Comparison of ENCODE assay signal across 1 cellular context in the genomic region with DNA sequence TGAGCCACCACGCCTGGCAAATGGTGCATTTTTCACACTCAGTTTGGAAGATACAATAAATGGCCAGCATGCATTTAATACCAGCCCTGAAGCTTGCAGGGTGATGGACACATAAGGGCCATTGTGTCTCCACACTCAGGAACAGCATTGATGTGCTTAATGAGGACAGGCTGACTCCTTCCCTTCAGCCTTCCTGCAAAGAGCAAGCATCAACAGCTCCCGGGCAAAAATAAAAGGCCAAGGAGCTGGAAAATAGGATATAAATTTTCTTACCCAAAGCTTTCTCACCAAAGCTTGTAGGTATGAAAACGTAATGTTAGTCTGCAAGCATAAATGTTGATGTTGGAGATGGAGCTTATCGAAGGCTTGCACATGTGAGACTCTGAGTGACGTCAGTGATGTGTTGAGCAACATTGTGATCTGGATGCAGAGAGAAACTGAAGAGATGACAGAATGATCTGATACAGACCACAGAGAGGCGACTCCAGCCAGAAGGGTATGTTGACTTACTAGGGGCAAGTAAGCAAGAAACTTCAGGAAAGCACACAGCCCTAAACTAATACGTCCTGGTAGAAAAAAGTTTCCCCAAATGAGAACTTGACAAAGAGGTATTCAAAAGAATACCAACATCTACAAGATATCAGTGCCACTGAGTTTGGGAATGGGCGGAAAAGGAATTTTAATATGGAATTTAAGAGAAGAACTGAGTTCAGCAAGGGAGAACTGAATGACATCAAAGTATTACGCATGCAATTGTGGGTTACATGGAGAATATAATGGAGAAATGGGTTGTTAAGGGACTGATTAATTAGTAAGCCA.
TF ChIP-seq lines count a peak whose summit lies in the region.

No MANE protein-coding gene starts in this region.

TF ChIP-seq in K562, 482 proteins besides CTCF, POLR2A, EP300 and RAD21 (continued from another document and continues in another):
- TF ChIP-seq ZNF318 (IDR thresholded peaks at IDR 0.05; ENCODE audit: borderline replicate concordance in 1 of 2, low read depth in 1 of 2) (peak in 1 of 2 experiments; percentile 90; a peak in 2 of 4 replicates), PHF8 (IDR thresholded peaks at IDR 0.05; ENCODE audit: borderline replicate concordance, low read length) (no peak), L3MBTL2 (IDR thresholded peaks at IDR 0.05) (peak; percentile 82), CHAMP1 (IDR thresholded peaks at IDR 0.05) (peak; percentile 84), CBX5 (IDR thresholded peaks at IDR 0.05; ENCODE audit: borderline replicate concordance, low read depth) (peak; percentile 59; the same call in 1 of the 2 replicates), ADNP (tag; IDR thresholded peaks at IDR 0.05) (0 out of 2 replicates have a peak, but pooled peaks have one; percentile 25), PYGO2 (tag; IDR thresholded peaks at IDR 0.05) (0 out of 2 replicates have a peak, but pooled peaks have one; percentile 64), BRD9 (IDR thresholded peaks at IDR 0.05; ENCODE audit: low read depth, partially characterized antibody) (no peak), POLR2B (IDR thresholded peaks at IDR 0.05; ENCODE audit: low read depth, partially characterized antibody) (no peak), ELF1 (tag; IDR thresholded peaks at IDR 0.05) (no peak), ZNF3 (CRISPR knock-in tag; IDR thresholded peaks at IDR 0.05) (no peak), CBX3 (IDR thresholded peaks at IDR 0.05; ENCODE audit: borderline replicate concordance in 1 of 2, low read length in 2 of 2) (peak in 1 of 2 experiments; percentile 92; a peak in 2 of 3 replicates), SMAD3 (CRISPR knock-in tag; conservative IDR thresholded peaks at IDR 0.05) (peak; percentile 73; the same call in 1 of the 2 replicates), NCOA2 (IDR thresholded peaks at IDR 0.05; ENCODE audit: partially characterized antibody in 2 of 2) (peak in 1 of 2 experiments; percentile 51), TBP (optimal IDR thresholded peaks at IDR 0.05; ENCODE audit: low read depth, low read length) (peak; percentile 30), TRIM28 (IDR thresholded peaks at IDR 0.05) (peak; percentile 56; the same call in 1 of the 2 replicates), NFE2 (IDR thresholded peaks at IDR 0.05; ENCODE audit: low read depth) (peak; percentile 49; the same call in 1 of the 2 replicates), FOSL1 (tag; conservative IDR thresholded peaks at IDR 0.05) (peak; percentile 95), RHOXF2B (CRISPR knock-in tag; conservative IDR thresholded peaks at IDR 0.05) (no peak), STAT5A (IDR thresholded peaks at IDR 0.05; ENCODE audit: borderline replicate concordance, low read length) (peak; percentile 88), TRIM24 (IDR thresholded peaks at IDR 0.05) (peak; percentile 96 to 98), JUND (IDR thresholded peaks at IDR 0.05; ENCODE audit: borderline replicate concordance, low read depth, low read length) (peak; percentile 100), JUND (tag; IDR thresholded peaks at IDR 0.05; ENCODE audit: borderline replicate concordance, low read depth, low read length) (peak; percentile 99)
- TF ChIP-seq, protein P1, sequence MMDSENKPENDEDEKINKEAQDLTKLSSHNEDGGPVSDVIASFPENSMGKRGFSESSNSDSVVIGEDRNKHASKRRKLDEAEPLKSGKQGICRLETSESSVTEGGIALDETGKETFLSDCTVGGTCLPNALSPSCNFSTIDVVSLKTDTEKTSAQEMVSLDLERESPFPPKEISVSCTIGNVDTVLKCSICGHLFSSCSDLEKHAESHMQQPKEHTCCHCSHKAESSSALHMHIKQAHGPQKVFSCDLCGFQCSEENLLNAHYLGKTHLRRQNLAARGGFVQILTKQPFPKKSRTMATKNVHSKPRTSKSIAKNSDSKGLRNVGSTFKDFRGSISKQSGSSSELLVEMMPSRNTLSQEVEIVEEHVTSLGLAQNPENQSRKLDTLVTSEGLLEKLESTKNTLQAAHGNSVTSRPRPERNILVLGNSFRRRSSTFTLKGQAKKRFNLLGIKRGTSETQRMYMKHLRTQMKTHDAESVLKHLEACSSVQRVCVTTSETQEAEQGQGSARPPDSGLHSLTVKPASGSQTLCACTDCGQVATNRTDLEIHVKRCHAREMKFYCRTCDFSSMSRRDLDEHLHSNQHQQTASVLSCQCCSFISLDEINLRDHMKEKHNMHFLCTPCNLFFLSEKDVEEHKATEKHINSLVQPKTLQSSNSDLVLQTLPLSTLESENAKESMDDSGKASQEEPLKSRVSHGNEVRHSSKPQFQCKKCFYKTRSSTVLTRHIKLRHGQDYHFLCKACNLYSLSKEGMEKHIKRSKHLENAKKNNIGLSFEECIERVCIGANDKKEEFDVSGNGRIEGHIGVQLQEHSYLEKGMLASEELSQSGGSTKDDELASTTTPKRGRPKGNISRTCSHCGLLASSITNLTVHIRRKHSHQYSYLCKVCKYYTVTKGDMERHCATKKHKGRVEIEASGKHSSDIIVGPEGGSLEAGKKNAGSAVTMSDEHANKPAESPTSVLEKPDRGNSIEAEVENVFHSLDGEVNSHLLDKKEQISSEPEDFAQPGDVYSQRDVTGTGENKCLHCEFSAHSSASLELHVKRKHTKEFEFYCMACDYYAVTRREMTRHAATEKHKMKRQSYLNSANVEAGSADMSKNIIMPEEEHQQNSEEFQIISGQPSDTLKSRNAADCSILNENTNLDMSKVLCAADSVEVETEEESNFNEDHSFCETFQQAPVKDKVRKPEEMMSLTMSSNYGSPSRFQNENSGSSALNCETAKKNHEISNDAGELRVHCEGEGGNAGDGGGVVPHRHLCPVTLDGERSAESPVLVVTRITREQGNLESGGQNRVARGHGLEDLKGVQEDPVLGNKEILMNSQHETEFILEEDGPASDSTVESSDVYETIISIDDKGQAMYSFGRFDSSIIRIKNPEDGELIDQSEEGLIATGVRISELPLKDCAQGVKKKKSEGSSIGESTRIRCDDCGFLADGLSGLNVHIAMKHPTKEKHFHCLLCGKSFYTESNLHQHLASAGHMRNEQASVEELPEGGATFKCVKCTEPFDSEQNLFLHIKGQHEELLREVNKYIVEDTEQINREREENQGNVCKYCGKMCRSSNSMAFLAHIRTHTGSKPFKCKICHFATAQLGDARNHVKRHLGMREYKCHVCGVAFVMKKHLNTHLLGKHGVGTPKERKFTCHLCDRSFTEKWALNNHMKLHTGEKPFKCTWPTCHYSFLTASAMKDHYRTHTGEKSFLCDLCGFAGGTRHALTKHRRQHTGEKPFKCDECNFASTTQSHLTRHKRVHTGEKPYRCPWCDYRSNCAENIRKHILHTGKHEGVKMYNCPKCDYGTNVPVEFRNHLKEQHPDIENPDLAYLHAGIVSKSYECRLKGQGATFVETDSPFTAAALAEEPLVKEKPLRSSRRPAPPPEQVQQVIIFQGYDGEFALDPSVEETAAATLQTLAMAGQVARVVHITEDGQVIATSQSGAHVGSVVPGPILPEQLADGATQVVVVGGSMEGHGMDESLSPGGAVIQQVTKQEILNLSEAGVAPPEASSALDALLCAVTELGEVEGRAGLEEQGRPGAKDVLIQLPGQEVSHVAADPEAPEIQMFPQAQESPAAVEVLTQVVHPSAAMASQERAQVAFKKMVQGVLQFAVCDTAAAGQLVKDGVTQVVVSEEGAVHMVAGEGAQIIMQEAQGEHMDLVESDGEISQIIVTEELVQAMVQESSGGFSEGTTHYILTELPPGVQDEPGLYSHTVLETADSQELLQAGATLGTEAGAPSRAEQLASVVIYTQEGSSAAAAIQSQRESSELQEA (IDR thresholded peaks at IDR 0.05; ENCODE audit: low read depth) = no peak
- TF ChIP-seq, protein P2, sequence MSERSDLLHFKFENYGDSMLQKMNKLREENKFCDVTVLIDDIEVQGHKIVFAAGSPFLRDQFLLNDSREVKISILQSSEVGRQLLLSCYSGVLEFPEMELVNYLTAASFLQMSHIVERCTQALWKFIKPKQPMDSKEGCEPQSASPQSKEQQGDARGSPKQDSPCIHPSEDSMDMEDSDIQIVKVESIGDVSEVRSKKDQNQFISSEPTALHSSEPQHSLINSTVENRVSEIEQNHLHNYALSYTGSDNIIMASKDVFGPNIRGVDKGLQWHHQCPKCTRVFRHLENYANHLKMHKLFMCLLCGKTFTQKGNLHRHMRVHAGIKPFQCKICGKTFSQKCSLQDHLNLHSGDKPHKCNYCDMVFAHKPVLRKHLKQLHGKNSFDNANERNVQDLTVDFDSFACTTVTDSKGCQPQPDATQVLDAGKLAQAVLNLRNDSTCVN (CRISPR knock-in tag; IDR thresholded peaks at IDR 0.05) = no peak
- TF ChIP-seq, protein P3, sequence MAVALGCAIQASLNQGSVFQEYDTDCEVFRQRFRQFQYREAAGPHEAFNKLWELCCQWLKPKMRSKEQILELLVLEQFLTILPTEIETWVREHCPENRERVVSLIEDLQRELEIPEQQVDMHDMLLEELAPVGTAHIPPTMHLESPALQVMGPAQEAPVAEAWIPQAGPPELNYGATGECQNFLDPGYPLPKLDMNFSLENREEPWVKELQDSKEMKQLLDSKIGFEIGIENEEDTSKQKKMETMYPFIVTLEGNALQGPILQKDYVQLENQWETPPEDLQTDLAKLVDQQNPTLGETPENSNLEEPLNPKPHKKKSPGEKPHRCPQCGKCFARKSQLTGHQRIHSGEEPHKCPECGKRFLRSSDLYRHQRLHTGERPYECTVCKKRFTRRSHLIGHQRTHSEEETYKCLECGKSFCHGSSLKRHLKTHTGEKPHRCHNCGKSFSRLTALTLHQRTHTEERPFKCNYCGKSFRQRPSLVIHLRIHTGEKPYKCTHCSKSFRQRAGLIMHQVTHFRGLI (CRISPR knock-in tag; IDR thresholded peaks at IDR 0.05) = no peak
